In genomic region chr11:67269401-67270255, GRCh38 we compare ENCODE assay signal across 9 cellular contexts. TPM values are rescaled to one million over a fixed set of nuclear protein-coding genes. Genes with fewer than 3 reads are reported as not detected.
DNase-seq lines count a peak whose midpoint lies in the region; ATAC-seq and TF ChIP-seq lines count a peak whose summit lies in the region.
"Had no signal": no experiment of that assay in that cellular context is flagged by ENCODE, and none has a peak within 500 bp of the region (broad histone marks: within the 10 kb centered on the region; RNA-seq: fewer than 3 reads in every experiment).

No MANE protein-coding gene starts in this region.

- no peaks in the 10 kb centered on the region for H3K9me3 Mint-ChIP-seq in activated naive CD4-positive, alpha-beta T cell treated with anti-CD3 and anti-CD28 coated beads, Interleukin-2, amount 50 U/mL, for 72 hours

- WGBS in IMR-90 (ENCODE audit: extremely low coverage in 2 of 2, insufficient read length in 1 of 2), 2 experiments: 31% methylated on average over 4 of the region's 15 CpGs; no CpG with 5 or more reads in 1 of the 2 experiments

- TF ChIP-seq POLR2A in IMR-90 (IDR thresholded peaks at IDR 0.05; ENCODE audit: low read depth, low read length): no peak

- no peak for ATAC-seq in IMR-90 (ENCODE audit: low read depth)
- peak in 1 of 2 donors; percentile 25 for ATAC-seq in activated naive CD4-positive, alpha-beta T cell treated with anti-CD3 and anti-CD28 coated beads, Interleukin-2, amount 50 U/mL, for 72 hours
- ATAC-seq in GM21423 (IDR thresholded peaks at IDR 0.05; ENCODE audit: unreplicated experiment): no peak
- no peak for ATAC-seq in GM19397 (IDR thresholded peaks at IDR 0.05; ENCODE audit: unreplicated experiment)
- no peak for ATAC-seq in GM19351 (IDR thresholded peaks at IDR 0.05; ENCODE audit: unreplicated experiment)

- H4K20me1 ChIP-seq in IMR-90 (ENCODE audit: insufficient read depth, low read length): peaks cover 44% of the 10 kb centered on the region

- no peak overlapping the region for H2BK15ac ChIP-seq in IMR-90 (ENCODE audit: low read depth, low read length)

- H3K36me3 ChIP-seq in IMR-90 (ENCODE audit: control insufficient read depth, insufficient read depth, low read length) (peaks cover 10% of the 10 kb centered on the region; the same call in 1 of the 2 replicates), iPS-20b (ENCODE audit: insufficient read depth, low read depth, low read length) (peaks cover 25% of the 10 kb centered on the region), subcutaneous abdominal adipose tissue (ENCODE audit: control insufficient read depth in 5 of 5, insufficient read depth in 5 of 5, low read length in 5 of 5) (peaks cover 0 to 5% (median 2%) of the 10 kb centered on the region in 5 donors)

- no peak overlapping the region for H4K91ac ChIP-seq in IMR-90 (ENCODE audit: insufficient read depth, low read depth, low read length)

- DNase-seq in IMR-90: no peak
- DNase-seq in activated naive CD4-positive, alpha-beta T cell treated with anti-CD3 and anti-CD28 coated beads, Interleukin-2, amount 50 U/mL, for 72 hours (ENCODE audit: low spot score in 2 of 2): peak in 1 of 2 donors; percentile 83
- no peak for DNase-seq in activated effector memory CD4-positive, alpha-beta T cell treated with Interleukin-2 at 50 U/mL for 16 hours
- DNase-seq: NCI-H524 had no signal

- CTCF ChIA-PET in IMR-90 (lab: Yijun Ruan, JAX): no interaction called here

- peak overlapping the region; percentile 89 to 97 for H3K27ac Mint-ChIP-seq in activated naive CD4-positive, alpha-beta T cell treated with anti-CD3 and anti-CD28 coated beads, Interleukin-2, amount 50 U/mL, for 72 hours

- TF ChIP-seq RAD21 in IMR-90 (IDR thresholded peaks at IDR 0.05; ENCODE audit: low read length): no peak

- H3K9me3 ChIP-seq in IMR-90 (ENCODE audit: control insufficient read depth, insufficient read depth, low read length): no peaks in the 10 kb centered on the region
- H3K9me3 ChIP-seq in iPS-20b (ENCODE audit: insufficient read depth, low read depth, low read length): no peaks in the 10 kb centered on the region
- H3K9me3 ChIP-seq in subcutaneous abdominal adipose tissue (ENCODE audit: control insufficient read depth in 5 of 5, low read length in 5 of 5): no peaks in the 10 kb centered on the region

- H3K27me3 ChIP-seq in IMR-90 (ENCODE audit: control insufficient read depth, insufficient read depth, low read length) (no peaks in the 10 kb centered on the region), iPS-20b (ENCODE audit: insufficient read depth, low read length) (peaks cover 14% of the 10 kb centered on the region), subcutaneous abdominal adipose tissue (ENCODE audit: control insufficient read depth in 5 of 5, insufficient read depth in 4 of 5, low read length in 5 of 5) (no peaks in the 10 kb centered on the region)

- H3K4me2 ChIP-seq in IMR-90 (ENCODE audit: low read depth, low read length): peak overlapping the region; percentile 57

- peak overlapping the region; percentile 48 for H3K27ac ChIP-seq in IMR-90 (ENCODE audit: insufficient read depth, low read length)
- peak overlapping the region; percentile 10 for H3K27ac ChIP-seq in iPS-20b (ENCODE audit: low read length)
- peak overlapping the region; percentile 51 for H3K27ac ChIP-seq in subcutaneous abdominal adipose tissue (ENCODE audit: low read depth, low read length)

- H3K79me1 ChIP-seq in IMR-90 (ENCODE audit: low read depth in 1 of 2, low read length in 2 of 2): peaks cover 21 to 84% of the 10 kb centered on the region in 2 experiments; a peak in 3 of 4 replicates

- in situ Hi-C loops in IMR-90 (cut with MboI; ENCODE audit: low sequenced_read_pairs): no loop called here

- H3K23ac ChIP-seq in IMR-90 (ENCODE audit: low read depth, low read length): peak overlapping the region; percentile 71

- BruUV-seq in IMR-90 (replicated peaks; lab: Mats Ljungman, UMichigan): no TSS peak

- H3K4me3 ChIP-seq in IMR-90 (ENCODE audit: insufficient read depth, low read depth, low read length) (no peak overlapping the region), iPS-20b (ENCODE audit: low read length) (peak overlapping the region; percentile 4; the same call in 1 of the 2 replicates), subcutaneous abdominal adipose tissue (ENCODE audit: low read depth in 1 of 5, low read length in 5 of 5) (peak overlapping the region; percentile 35 to 86 (median 49))

- peak overlapping the region; percentile 21; the same call in 1 of the 2 replicates for H4K5ac ChIP-seq in IMR-90 (ENCODE audit: low read depth, low read length)

- POLR2A ChIA-PET in IMR-90 (lab: Charles Lee; ENCODE audit: unreplicated experiment): interaction anchor here (0.5 kb wide), 1 partner anchor 132 kb away, joined by 4 read pairs; the partner anchor contains the start of gene PPP1CA

- H3K56ac ChIP-seq in IMR-90 (ENCODE audit: extremely low read depth, insufficient read depth, low read length): no peak overlapping the region

- peak overlapping the region; percentile 8; the same call in 1 of the 2 replicates for H2AK5ac ChIP-seq in IMR-90 (ENCODE audit: low read depth, low read length)

- peak overlapping the region; percentile 45; the same call in 1 of the 2 replicates for H3K4ac ChIP-seq in IMR-90 (ENCODE audit: low read depth, low read length)

- TF ChIP-seq CTCF in IMR-90 (conservative IDR thresholded peaks at IDR 0.05; ENCODE audit: low read depth, low read length): no peak

- H3K36me3 Mint-ChIP-seq in activated naive CD4-positive, alpha-beta T cell treated with anti-CD3 and anti-CD28 coated beads, Interleukin-2, amount 50 U/mL, for 72 hours: peaks cover 48 to 71% of the 10 kb centered on the region in 2 donors

- no peak overlapping the region for H2BK20ac ChIP-seq in IMR-90 (ENCODE audit: low read depth, low read length)

- peak overlapping the region; percentile 73 for H2AK9ac ChIP-seq in IMR-90 (replicated peaks; ENCODE audit: low read depth, low read length, poor library complexity)

- dilution Hi-C loops in IMR-90 (cut with HindIII; ENCODE audit: low sequenced_read_pairs, unreplicated experiment): no loop called here

- H2AFZ ChIP-seq in IMR-90 (replicated peaks; ENCODE audit: low read length, poor library complexity): peak overlapping the region; percentile 65

- peak overlapping the region; percentile 6; the same call in 1 of the 2 replicates for H2BK120ac ChIP-seq in IMR-90 (ENCODE audit: low read depth, low read length)

- H3K18ac ChIP-seq in IMR-90 (ENCODE audit: low read depth, low read length): no peak overlapping the region

- intact Hi-C loops in IMR-90 (cut with micrococcal nuclease): no loop called here

- H3K4me1 ChIP-seq in IMR-90 (ENCODE audit: control insufficient read depth, insufficient read depth, low read length) (peaks cover 35% of the 10 kb centered on the region), iPS-20b (ENCODE audit: insufficient read depth, low read length) (peaks cover 23% of the 10 kb centered on the region), subcutaneous abdominal adipose tissue (ENCODE audit: control insufficient read depth in 5 of 5, insufficient read depth in 5 of 5, low read length in 5 of 5) (peaks cover 38 to 86% (median 83%) of the 10 kb centered on the region in 5 donors)

- no peak overlapping the region for H2BK5ac ChIP-seq in IMR-90 (ENCODE audit: low read depth, low read length, poor library complexity, severe bottlenecking)

- H3K9ac ChIP-seq in IMR-90 (ENCODE audit: low read depth, low read length): peak overlapping the region; percentile 54
- H3K9ac ChIP-seq in iPS-20b (ENCODE audit: low read depth, low read length): peak overlapping the region; percentile 71; the same call in 1 of the 2 replicates
- H3K9ac ChIP-seq in subcutaneous abdominal adipose tissue (ENCODE audit: low read length in 5 of 5): peak overlapping the region; percentile 7 to 67 (median 37)

- peaks cover 40% of the 10 kb centered on the region for H3K9me1 ChIP-seq in IMR-90 (ENCODE audit: insufficient read depth, low read length)

- 0 out of 2 replicates have a peak overlapping the region, but pooled peaks have one; percentile 76 for H3K14ac ChIP-seq in IMR-90 (replicated peaks; ENCODE audit: low read depth, low read length)

- H4K8ac ChIP-seq in IMR-90 (ENCODE audit: low read depth in 2 of 2, low read length in 2 of 2): peak overlapping the region; percentile 26 to 54; a peak in 2 of 4 replicates

TF ChIP-seq in IMR-90, 13 proteins besides CTCF, POLR2A, EP300 and RAD21:
- TF ChIP-seq USF2 (IDR thresholded peaks at IDR 0.05; ENCODE audit: low read depth, low read length) (no peak), SMC3 (IDR thresholded peaks at IDR 0.05; ENCODE audit: low read depth, low read length) (no peak), FOS (IDR thresholded peaks at IDR 0.05; ENCODE audit: low read depth, low read length) (no peak), RFX5 (IDR thresholded peaks at IDR 0.05; ENCODE audit: low read depth, low read length) (no peak), CHD1 (IDR thresholded peaks at IDR 0.05; ENCODE audit: low read depth, low read length) (no peak)
TF ChIP-seq in IMR-90: peak in this region for 0.

RNA-seq across cellular contexts. Expression of gene GRK2, which starts 3.4 kb away (rescaled TPM):
- total RNA-seq in IMR-90 (2012; rRNA removed): 23.9 and 26.7 TPM in 2 replicates
- 41.8 and 45.8 TPM in 2 replicates for polyA plus RNA-seq in IMR-90 (2012; rRNA removed)
- polyA plus RNA-seq in IMR-90 (2012; cell fraction: cytosol; rRNA removed): 23.5 and 42.3 TPM in 2 replicates
- polyA plus RNA-seq in IMR-90 (2012; cell fraction: nucleus; rRNA removed; ENCODE audit: low replicate concordance): 130 and 275 TPM in 2 replicates
- total RNA-seq in activated naive CD4-positive, alpha-beta T cell treated with anti-CD3 and anti-CD28 coated beads, Interleukin-2, amount 50 U/mL, for 72 hours: 100 to 1,000 TPM; 289 to 376 TPM

RNA-seq across cellular contexts. Expression of gene ANKRD13D, which starts 19.5 kb away (rescaled TPM):
- 7.3 and 8.1 TPM in 2 replicates for total RNA-seq in IMR-90 (2012; rRNA removed)
- 38.4 and 44.0 TPM in 2 replicates for polyA plus RNA-seq in IMR-90 (2012; rRNA removed)
- polyA plus RNA-seq in IMR-90 (2012; cell fraction: cytosol; rRNA removed): 31.2 and 35.3 TPM in 2 replicates
- polyA plus RNA-seq in IMR-90 (2012; cell fraction: nucleus; rRNA removed; ENCODE audit: low replicate concordance): 129 and 331 TPM in 2 replicates
- total RNA-seq in activated naive CD4-positive, alpha-beta T cell treated with anti-CD3 and anti-CD28 coated beads, Interleukin-2, amount 50 U/mL, for 72 hours: 100 to 1,000 TPM in 1 of 2 donors, 10 to 100 TPM in 1; 76.0 to 213 TPM

RNA-seq across cellular contexts. Expression of gene SSH3, which starts 33.7 kb away (rescaled TPM):
- 7.3 and 7.8 TPM in 2 replicates for total RNA-seq in IMR-90 (2012; rRNA removed)
- polyA plus RNA-seq in IMR-90 (2012; rRNA removed): 26.7 and 29.2 TPM in 2 replicates
- 14.4 and 25.5 TPM in 2 replicates for polyA plus RNA-seq in IMR-90 (2012; cell fraction: cytosol; rRNA removed)
- 83.1 and 197 TPM in 2 replicates for polyA plus RNA-seq in IMR-90 (2012; cell fraction: nucleus; rRNA removed; ENCODE audit: low replicate concordance)
- total RNA-seq in activated naive CD4-positive, alpha-beta T cell treated with anti-CD3 and anti-CD28 coated beads, Interleukin-2, amount 50 U/mL, for 72 hours: 10 to 100 TPM; 11.6 to 16.5 TPM

Comparison
In these comparisons a context has a peak if more than half of its experiments do, and no peak if none do; other contexts are left out.
1. RNA of gene GRK2, which starts 3.4 kb away (total RNA-seq): 289 to 376 TPM in activated naive CD4-positive, alpha-beta T cell treated with anti-CD3 and anti-CD28 coated beads, Interleukin-2, amount 50 U/mL, for 72 hours; 23.9 to 26.7 TPM in IMR-90; every median in the first group is over 10 times any median in the second.
2. Peak in every context shown above with its lines, with median percentiles within 50 percentile points of each other: H3K27ac ChIP-seq and H3K9ac ChIP-seq.